In genomic region chr10:71361581-71361980, GRCh38 we compare ENCODE assay signal across 35 cellular contexts. TPM values are rescaled to one million over a fixed set of nuclear protein-coding genes. Genes with fewer than 3 reads are reported as not detected.
DNase-seq lines count a peak whose midpoint lies in the region; ATAC-seq, FAIRE-seq and TF ChIP-seq lines count a peak whose summit lies in the region.
"Had no signal": no experiment of that assay in that cellular context is flagged by ENCODE, and none has a peak within 500 bp of the region (broad histone marks: within the 10 kb centered on the region; RNA-seq: fewer than 3 reads in every experiment).

No MANE protein-coding gene starts in this region.

- H3K9me3 Mint-ChIP-seq in dendritic cell treated with granulocyte-macrophage colony-stimulating factor and Interleukin-4, amounts not matched to agents 40 ng/mL and 50 ng/mL, for 4 days: no peaks in the 10 kb centered on the region
- H3K9me3 Mint-ChIP-seq: CD4-positive, alpha-beta T cell; CD4-positive, CD25-positive, alpha-beta regulatory T cell; CD8-positive, alpha-beta memory T cell; CD8-positive, alpha-beta T cell had no signal

- no peaks in the 10 kb centered on the region for H3K9me3 ChIP-seq in neuronal stem cell (replicated peaks in 1 of 2; ENCODE audit: control insufficient read depth in 2 of 2, insufficient read depth in 1 of 2, low read depth in 1 of 2, low read length in 2 of 2)
- H3K9me3 ChIP-seq in spleen: no peaks in the 10 kb centered on the region
- no peaks in the 10 kb centered on the region for H3K9me3 ChIP-seq in small intestine (ENCODE audit: control insufficient read depth, low read depth)
- H3K9me3 ChIP-seq: A549; BE2C; BLaER1; BLaER1 treated with 17β-estradiol and CSF1 and Interleukin-3, amounts not matched to agents 10 nM and 100 nM; Caco-2 had no signal

- ATAC-seq in HG03097 (IDR thresholded peaks at IDR 0.05; ENCODE audit: low FRiP score, unreplicated experiment): no peak
- ATAC-seq in GM21619 (IDR thresholded peaks at IDR 0.05; ENCODE audit: unreplicated experiment): no peak
- ATAC-seq: A549; CD8-positive, alpha-beta T cell had no signal

- H3K4me2 ChIP-seq in neuronal stem cell (ENCODE audit: insufficient read depth, low read length, poor library complexity, severe bottlenecking): no peak overlapping the region
- H3K4me2 ChIP-seq: A549; BLaER1; BLaER1 treated with 17β-estradiol and CSF1 and Interleukin-3, amounts not matched to agents 10 nM and 100 nM had no signal

- DNase-seq in neuronal stem cell (ENCODE audit: low spot score): no peak
- peak; percentile 60 for DNase-seq in spleen
- no peak for DNase-seq in small intestine
- DNase-seq: 8988T; ACHN; AML-193; BE2C; C1 segment of cervical spinal cord; Caco-2; Calu3; CD4-positive, alpha-beta memory T cell; CD4-positive, alpha-beta T cell; CD4-positive, CD25-positive, alpha-beta regulatory T cell; CD8-positive, alpha-beta memory T cell; CD8-positive, alpha-beta T cell; COR-L47; DMS 273 treated with DMSO at 0.1 percent for 48 hours; DMS153; DMS53; DMS79; DMS79 treated with DMSO at 0.1 percent for 48 hours; DND-41; EL had no signal

- intact Hi-C loops in dendritic cell treated with granulocyte-macrophage colony-stimulating factor and Interleukin-4, amounts not matched to agents 40 ng/mL and 50 ng/mL, for 4 days (cut with micrococcal nuclease): no loop called here
- intact Hi-C loops in spleen (cut with DNase I; ENCODE audit: low total_unique reads): no loop called here

- H2BK15ac ChIP-seq in neuronal stem cell (ENCODE audit: low read length): no peak overlapping the region

- H3K27me3 ChIP-seq in neuronal stem cell (ENCODE audit: control insufficient read depth in 3 of 3, insufficient read depth in 3 of 3, low read depth in 1 of 3, low read length in 3 of 3): no peaks in the 10 kb centered on the region
- H3K27me3 ChIP-seq in spleen (replicated peaks in 1 of 7): no peaks in the 10 kb centered on the region
- H3K27me3 ChIP-seq in small intestine (ENCODE audit: control insufficient read depth in 2 of 2, insufficient read depth in 2 of 2, low read length in 2 of 2): no peaks in the 10 kb centered on the region
- H3K27me3 ChIP-seq: BE2C; BLaER1; BLaER1 treated with 17β-estradiol and CSF1 and Interleukin-3, amounts not matched to agents 10 nM and 100 nM had no signal

- no peak overlapping the region for H2BK5ac ChIP-seq in neuronal stem cell (ENCODE audit: low read length)

- H3K4me3 ChIP-seq in neuronal stem cell (ENCODE audit: low read length in 2 of 2): no peak overlapping the region
- H3K4me3 ChIP-seq in spleen: no peak overlapping the region
- no peak overlapping the region for H3K4me3 ChIP-seq in small intestine (ENCODE audit: low read depth in 1 of 2, low read length in 2 of 2)
- H3K4me3 ChIP-seq: A549; BLaER1; BLaER1 treated with 17β-estradiol and CSF1 and Interleukin-3, amounts not matched to agents 10 nM and 100 nM had no signal

- H3K36me3 Mint-ChIP-seq in dendritic cell treated with granulocyte-macrophage colony-stimulating factor and Interleukin-4, amounts not matched to agents 40 ng/mL and 50 ng/mL, for 4 days (ENCODE audit: low read depth): peaks cover 65% of the 10 kb centered on the region

- H2BK120ac ChIP-seq in neuronal stem cell (ENCODE audit: low read depth, low read length): no peak overlapping the region

- peaks cover 77% of the 10 kb centered on the region for H3K4me1 Mint-ChIP-seq in dendritic cell treated with granulocyte-macrophage colony-stimulating factor and Interleukin-4, amounts not matched to agents 40 ng/mL and 50 ng/mL, for 4 days (ENCODE audit: low read depth)
- H3K4me1 Mint-ChIP-seq: CD4-positive, alpha-beta memory T cell; CD4-positive, CD25-positive, alpha-beta regulatory T cell had no signal

- no peak overlapping the region for H3K23ac ChIP-seq in neuronal stem cell (ENCODE audit: low read depth, low read length, poor library complexity)

- no peak overlapping the region for H4K8ac ChIP-seq in neuronal stem cell (ENCODE audit: low read depth, low read length)

- H2BK12ac ChIP-seq in neuronal stem cell (ENCODE audit: low read length): no peak overlapping the region

- no peaks in the 10 kb centered on the region for H3K79me1 ChIP-seq in neuronal stem cell (ENCODE audit: low read depth, low read length)

- no peak overlapping the region for H2AFZ ChIP-seq in neuronal stem cell (ENCODE audit: low read length)

- H3K9ac ChIP-seq in neuronal stem cell (ENCODE audit: low read depth, low read length, poor library complexity): peak overlapping the region; percentile 31
- H3K9ac ChIP-seq: BLaER1; BLaER1 treated with 17β-estradiol and CSF1 and Interleukin-3, amounts not matched to agents 10 nM and 100 nM had no signal

- H3K4me1 ChIP-seq in neuronal stem cell (ENCODE audit: control insufficient read depth in 2 of 2, insufficient read depth in 1 of 2, low read depth in 1 of 2, low read length in 2 of 2) (peaks cover 0 to 1% of the 10 kb centered on the region in 2 donors), spleen (peaks cover 0 to 25% (median 4%) of the 10 kb centered on the region in 6 donors), small intestine (ENCODE audit: control insufficient read depth in 2 of 2, insufficient read depth in 1 of 2, low read depth in 1 of 2, low read length in 1 of 2) (no peaks in the 10 kb centered on the region)
- H3K4me1 ChIP-seq: BLaER1, Caco-2 had no signal

- H3K18ac ChIP-seq in neuronal stem cell (ENCODE audit: low read length): no peak overlapping the region

- no peak overlapping the region for H3K4me3 Mint-ChIP-seq in dendritic cell treated with granulocyte-macrophage colony-stimulating factor and Interleukin-4, amounts not matched to agents 40 ng/mL and 50 ng/mL, for 4 days
- H3K4me3 Mint-ChIP-seq: B cell; CD14-positive monocyte; CD4-positive, alpha-beta memory T cell; CD4-positive, alpha-beta T cell; CD4-positive, CD25-positive, alpha-beta regulatory T cell; CD8-positive, alpha-beta memory T cell; CD8-positive, alpha-beta T cell had no signal

- H2AK5ac ChIP-seq in neuronal stem cell (ENCODE audit: low read depth, low read length): no peak overlapping the region

- no peak for TF ChIP-seq CTCF in spleen (IDR thresholded peaks at IDR 0.05 in 8 of 11, conservative IDR thresholded peaks at IDR 0.05 in 3 of 11)

- no CpG with 5 or more reads among the region's 7 CpGs for WGBS in neuronal stem cell (ENCODE audit: extremely low coverage in 2 of 2, insufficient read length in 2 of 2, insufficient replicate concordance in 1 of 2), 2 donors
- WGBS in spleen, 5 donors: 92 to 100% (median 97%) methylated on average over 7 of the region's 7 CpGs
- 97 to 98% (median 98%) methylated on average over 7 of the region's 7 CpGs for WGBS in small intestine, 3 donors

- no peak overlapping the region for H3K4ac ChIP-seq in neuronal stem cell (ENCODE audit: low read length)

- no peak for TF ChIP-seq POLR2A in spleen (IDR thresholded peaks at IDR 0.05)

- FAIRE-seq in small intestine (lab: Jason Lieb, UNC): no peak
- FAIRE-seq: A204.1, A549, D721Med had no signal

- no peaks in the 10 kb centered on the region for H3K27me3 Mint-ChIP-seq in dendritic cell treated with granulocyte-macrophage colony-stimulating factor and Interleukin-4, amounts not matched to agents 40 ng/mL and 50 ng/mL, for 4 days
- H3K27me3 Mint-ChIP-seq: B cell; CD4-positive, alpha-beta memory T cell; CD4-positive, alpha-beta T cell; CD4-positive, CD25-positive, alpha-beta regulatory T cell; CD8-positive, alpha-beta memory T cell had no signal

- H3K36me3 ChIP-seq in neuronal stem cell (replicated peaks in 1 of 2; ENCODE audit: control insufficient read depth in 2 of 2, insufficient read depth in 2 of 2, low read length in 2 of 2) (no peaks in the 10 kb centered on the region), spleen (peaks cover 0 to 59% (median 14%) of the 10 kb centered on the region in 6 donors), small intestine (ENCODE audit: control insufficient read depth in 2 of 2, insufficient read depth in 2 of 2, low read length in 2 of 2) (no peaks in the 10 kb centered on the region)
- H3K36me3 ChIP-seq: BE2C had no signal

- peak overlapping the region; percentile 90 for H3K14ac ChIP-seq in neuronal stem cell (ENCODE audit: low read length)

- H4K91ac ChIP-seq in neuronal stem cell (ENCODE audit: low read depth, low read length, poor library complexity): no peak overlapping the region

- peak overlapping the region; percentile 63 for H3K27ac Mint-ChIP-seq in dendritic cell treated with granulocyte-macrophage colony-stimulating factor and Interleukin-4, amounts not matched to agents 40 ng/mL and 50 ng/mL, for 4 days
- H3K27ac Mint-ChIP-seq: CD4-positive, alpha-beta memory T cell; CD4-positive, alpha-beta T cell; CD4-positive, CD25-positive, alpha-beta regulatory T cell; CD8-positive, alpha-beta memory T cell; CD8-positive, alpha-beta T cell had no signal

- H3K27ac ChIP-seq in neuronal stem cell (replicated peaks; ENCODE audit: low read length) (no peak overlapping the region), spleen (no peak overlapping the region), small intestine (ENCODE audit: low read depth in 1 of 2, low read length in 1 of 2) (no peak overlapping the region)
- H3K27ac ChIP-seq: 22Rv1; A549; BLaER1; BLaER1 treated with 17β-estradiol and CSF1 and Interleukin-3, amounts not matched to agents 10 nM and 100 nM; C4-2B had no signal

RNA-seq across cellular contexts. Expression of gene CDH23, which starts 35.1 kb away (rescaled TPM):
- 1.6 TPM for polyA plus RNA-seq in neuronal stem cell (2013, experiment 1 of 2)
- polyA plus RNA-seq in neuronal stem cell (2013, experiment 2 of 2): 1.8 TPM
- 10 to 100 TPM in 5 of 7 donors, 1 to 10 TPM in 2; 8.4 to 19.9 (median 12.8) TPM for total RNA-seq in spleen
- polyA plus RNA-seq in spleen (1 to 10 TPM; 2.0 to 4.8 (median 3.3) TPM), small intestine (1 to 10 TPM in 2 of 3 donors, under 1 TPM in 1; 0.89 to 2.5 (median 1.4) TPM)

RNA-seq across cellular contexts. Expression of gene SLC29A3, which starts 42.5 kb away (rescaled TPM):
- polyA plus RNA-seq in neuronal stem cell (2013, experiment 1 of 2): 5.2 TPM
- polyA plus RNA-seq in neuronal stem cell (2013, experiment 2 of 2): 5.5 TPM
- total RNA-seq in spleen: 10 to 100 TPM in 3 of 7 donors, 1 to 10 TPM in 4; 7.5 to 15.6 (median 9.3) TPM
- polyA plus RNA-seq in spleen (1 to 10 TPM; 3.3 to 7.7 (median 4.8) TPM), small intestine (1 to 10 TPM in 2 of 3 donors, under 1 TPM in 1; 0.45 to 4.3 (median 1.1) TPM)
